Comparison of ENCODE assay signal across 14 cellular contexts in the genomic region with DNA sequence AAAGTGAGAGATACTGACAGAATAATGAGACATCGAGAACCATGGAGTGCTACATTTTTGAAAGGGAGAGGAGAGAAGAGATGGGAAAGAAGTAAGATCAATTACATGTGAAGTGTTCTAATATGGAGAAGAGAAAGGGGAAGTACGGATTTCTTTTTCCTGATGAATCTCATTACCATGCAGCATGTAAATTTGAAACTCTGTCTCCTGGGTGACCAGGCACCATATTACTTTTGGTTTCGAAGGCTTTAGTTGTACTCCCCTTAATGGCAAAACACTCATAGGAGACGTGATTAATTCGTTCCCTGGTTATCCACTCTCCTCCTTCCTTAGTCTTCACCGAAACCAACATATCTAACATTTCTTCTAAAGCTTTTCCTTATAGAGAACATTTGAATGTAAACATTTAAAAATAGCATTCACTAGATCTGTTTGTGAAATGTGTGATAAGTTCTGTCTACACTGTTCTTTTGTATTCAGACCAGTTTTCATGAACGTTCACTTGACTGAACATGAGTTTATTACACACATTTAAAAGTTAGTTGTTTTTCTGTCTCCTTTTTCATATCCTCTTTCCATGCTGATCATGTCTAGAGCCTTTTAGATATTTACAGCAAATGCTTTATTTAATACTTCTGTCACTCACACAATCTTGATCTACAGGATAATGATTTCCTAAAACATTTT.
DNase-seq lines count a peak whose midpoint lies in the region; ATAC-seq lines count a peak whose summit lies in the region.
"Had no signal": no experiment of that assay in that cellular context is flagged by ENCODE, and none has a peak within 500 bp of the region (broad histone marks: within the 10 kb centered on the region; RNA-seq: fewer than 3 reads in every experiment).

No MANE protein-coding gene starts in this region.

- H3K4me3 Mint-ChIP-seq in stimulated activated naive CD8-positive, alpha-beta T cell treated with anti-CD3 and anti-CD28 coated beads, Interleukin-15, amount 100 ng/mL, for 72 hours, result no peak overlapping the region
- H3K4me3 Mint-ChIP-seq: activated CD4-positive, alpha-beta memory T cell treated with anti-CD3 and anti-CD28 coated beads, Interleukin-2, amount 10 ng/mL, durations not matched to agents 7 days and 5 days; CD8-positive, alpha-beta memory T cell had no signal

- H3K4me1 Mint-ChIP-seq in stimulated activated naive CD8-positive, alpha-beta T cell treated with anti-CD3 and anti-CD28 coated beads, Interleukin-15, amount 100 ng/mL, for 72 hours, result no peaks in the 10 kb centered on the region
- H3K4me1 Mint-ChIP-seq: activated CD4-positive, alpha-beta memory T cell treated with anti-CD3 and anti-CD28 coated beads, Interleukin-2, amount 10 ng/mL, durations not matched to agents 7 days and 5 days; CD8-positive, alpha-beta memory T cell had no signal

- peaks cover 30% of the 10 kb centered on the region for H3K27me3 Mint-ChIP-seq in stimulated activated naive CD8-positive, alpha-beta T cell treated with anti-CD3 and anti-CD28 coated beads, Interleukin-15, amount 100 ng/mL, for 72 hours

- ATAC-seq in GM18861 (IDR thresholded peaks at IDR 0.05; ENCODE audit: unreplicated experiment) (peak; percentile 52), GM21526 (IDR thresholded peaks at IDR 0.05; ENCODE audit: low FRiP score, unreplicated experiment) (peak; percentile 100), HG03135 (IDR thresholded peaks at IDR 0.05; ENCODE audit: unreplicated experiment) (peak; percentile 91)
- no peak for ATAC-seq in stimulated activated naive CD8-positive, alpha-beta T cell treated with anti-CD3 and anti-CD28 coated beads, Interleukin-15, amount 100 ng/mL, for 72 hours

- H3K9me3 Mint-ChIP-seq in stimulated activated naive CD8-positive, alpha-beta T cell treated with anti-CD3 and anti-CD28 coated beads, Interleukin-15, amount 100 ng/mL, for 72 hours, result no peaks in the 10 kb centered on the region
- H3K9me3 Mint-ChIP-seq: activated CD4-positive, alpha-beta memory T cell treated with anti-CD3 and anti-CD28 coated beads, Interleukin-2, amount 10 ng/mL, durations not matched to agents 7 days and 5 days had no signal

- no peak overlapping the region for H3K27ac Mint-ChIP-seq in stimulated activated naive CD8-positive, alpha-beta T cell treated with anti-CD3 and anti-CD28 coated beads, Interleukin-15, amount 100 ng/mL, for 72 hours
- H3K27ac Mint-ChIP-seq: activated CD4-positive, alpha-beta memory T cell treated with anti-CD3 and anti-CD28 coated beads, Interleukin-2, amount 10 ng/mL, durations not matched to agents 7 days and 5 days had no signal

- DNase-seq in OCI-M1 (lab: John Stamatoyannopoulos, UW) (peak; percentile 60), mucosa of gallbladder (ENCODE audit: low spot score) (no peak), DMS153 treated with DMSO at 0.1 percent for 48 hours (lab: John Stamatoyannopoulos, UW; ENCODE audit: unreplicated experiment) (no peak)
- no peak for DNase-seq in stimulated activated naive CD8-positive, alpha-beta T cell treated with anti-CD3 and anti-CD28 coated beads, Interleukin-15, amount 100 ng/mL, for 72 hours
- no peak for DNase-seq in activated CD4-positive, alpha-beta T cell treated with anti-CD3 and anti-CD28 coated beads for 1 hour
- DNase-seq: activated CD4-positive, alpha-beta memory T cell treated with anti-CD3 and anti-CD28 coated beads, Interleukin-2, amount 10 ng/mL, durations not matched to agents 7 days and 5 days; CD8-positive, alpha-beta memory T cell; mammary epithelial cell; NCI-H446 treated with DMSO at 0.1 percent for 48 hours; SK-N-SH; transverse colon had no signal
